17 cellular contexts compared by ENCODE assay signal in genomic region chr2:147603434-147604225, GRCh38.
DNase-seq lines count a peak whose midpoint lies in the region; ATAC-seq and TF ChIP-seq lines count a peak whose summit lies in the region.
"Had no signal": no experiment of that assay in that cellular context is flagged by ENCODE, and none has a peak within 500 bp of the region (broad histone marks: within the 10 kb centered on the region; RNA-seq: fewer than 3 reads in every experiment).

No MANE protein-coding gene starts in this region.

- no peak overlapping the region for H3K4me2 ChIP-seq in GM23338

- no peaks in the 10 kb centered on the region for H3K9me3 ChIP-seq in gastrocnemius medialis
- no peaks in the 10 kb centered on the region for H3K9me3 ChIP-seq in effector memory CD4-positive, alpha-beta T cell (ENCODE audit: control insufficient read depth, low read length)
- H3K9me3 ChIP-seq: BE2C, Caco-2 had no signal

- peaks cover 5% of the 10 kb centered on the region for H3K27me3 Mint-ChIP-seq in GM23338 (ENCODE audit: insufficient read depth, low read depth, poor library complexity)
- H3K27me3 Mint-ChIP-seq in neural crest cell (ENCODE audit: low read depth) = no peaks in the 10 kb centered on the region
- H3K27me3 Mint-ChIP-seq in activated naive CD8-positive, alpha-beta T cell treated with anti-CD3 and anti-CD28 coated beads, Interleukin-2, amount 50 U/mL, for 24 hours = no peaks in the 10 kb centered on the region
- H3K27me3 Mint-ChIP-seq: CD4-positive, CD25-positive, alpha-beta regulatory T cell had no signal

- intact Hi-C loops in gastrocnemius medialis (cut with DNase I; ENCODE audit: low total_unique reads) = no loop called here

- H3K4me3 Mint-ChIP-seq in GM23338 (no peak overlapping the region), neural crest cell (no peak overlapping the region)
- H3K4me3 Mint-ChIP-seq in activated naive CD8-positive, alpha-beta T cell treated with anti-CD3 and anti-CD28 coated beads, Interleukin-2, amount 50 U/mL, for 24 hours = no peak overlapping the region
- H3K4me3 Mint-ChIP-seq: CD4-positive, CD25-positive, alpha-beta regulatory T cell; HFFc6 had no signal

- H3K4me1 ChIP-seq in GM23338 (ENCODE audit: insufficient read depth) (peaks cover 13% of the 10 kb centered on the region), gastrocnemius medialis (no peaks in the 10 kb centered on the region)
- no peaks in the 10 kb centered on the region for H3K4me1 ChIP-seq in effector memory CD4-positive, alpha-beta T cell (ENCODE audit: control insufficient read depth, insufficient read depth, low read length, poor library complexity, severe bottlenecking)
- H3K4me1 ChIP-seq: BE2C, Caco-2 had no signal

- H3K9me3 Mint-ChIP-seq in GM23338 (peaks cover 2% of the 10 kb centered on the region; the same call in 2 of the 3 replicates), neural crest cell (peaks cover 9% of the 10 kb centered on the region)
- H3K9me3 Mint-ChIP-seq in activated naive CD8-positive, alpha-beta T cell treated with anti-CD3 and anti-CD28 coated beads, Interleukin-2, amount 50 U/mL, for 24 hours = no peaks in the 10 kb centered on the region

- peak; percentile 43; the same call in 2 of the 3 replicates for ATAC-seq in GM23338
- ATAC-seq in gastrocnemius medialis = no peak
- ATAC-seq in activated naive CD8-positive, alpha-beta T cell treated with anti-CD3 and anti-CD28 coated beads, Interleukin-2, amount 50 U/mL, for 24 hours = no peak
- ATAC-seq: Right ventricle myocardium inferior had no signal

- H3K4me3 ChIP-seq in GM23338 = no peak overlapping the region
- no peak overlapping the region for H3K4me3 ChIP-seq in epithelial cell of esophagus (ENCODE audit: low read length)
- no peak overlapping the region for H3K4me3 ChIP-seq in gastrocnemius medialis
- no peak overlapping the region for H3K4me3 ChIP-seq in effector memory CD4-positive, alpha-beta T cell (ENCODE audit: insufficient read depth, low read depth, low read length, poor library complexity, severe bottlenecking)

- peaks cover 19% of the 10 kb centered on the region for H3K4me1 Mint-ChIP-seq in GM23338
- peaks cover 19% of the 10 kb centered on the region for H3K4me1 Mint-ChIP-seq in neural crest cell
- no peaks in the 10 kb centered on the region for H3K4me1 Mint-ChIP-seq in activated naive CD8-positive, alpha-beta T cell treated with anti-CD3 and anti-CD28 coated beads, Interleukin-2, amount 50 U/mL, for 24 hours
- H3K4me1 Mint-ChIP-seq: CD4-positive, CD25-positive, alpha-beta regulatory T cell had no signal

- no peak for TF ChIP-seq CTCF in GM23338 (conservative IDR thresholded peaks at IDR 0.05; ENCODE audit: low read depth in 2 of 2)
- no peak for TF ChIP-seq CTCF in epithelial cell of esophagus (IDR thresholded peaks at IDR 0.05; ENCODE audit: insufficient read depth, low read depth, low read length, missing control alignments)
- TF ChIP-seq CTCF in neural crest cell (conservative IDR thresholded peaks at IDR 0.05) = no peak
- no peak for TF ChIP-seq CTCF in gastrocnemius medialis (IDR thresholded peaks at IDR 0.05 in 4 of 5, conservative IDR thresholded peaks at IDR 0.05 in 1 of 5)
- no peak for TF ChIP-seq CTCF in GM13977 (IDR thresholded peaks at IDR 0.05; ENCODE audit: extremely low read depth, insufficient read depth, missing control alignments)

- no peaks in the 10 kb centered on the region for H4K20me1 ChIP-seq in GM23338 (replicated peaks; ENCODE audit: insufficient read depth)

- H3K79me2 ChIP-seq in GM23338 (replicated peaks; ENCODE audit: insufficient read depth) = no peaks in the 10 kb centered on the region

- no peak overlapping the region for H3K27ac Mint-ChIP-seq in GM23338
- H3K27ac Mint-ChIP-seq in neural crest cell (ENCODE audit: unreplicated experiment) = peak overlapping the region; percentile 86
- H3K27ac Mint-ChIP-seq in activated naive CD8-positive, alpha-beta T cell treated with anti-CD3 and anti-CD28 coated beads, Interleukin-2, amount 50 U/mL, for 24 hours = no peak overlapping the region
- H3K27ac Mint-ChIP-seq: CD4-positive, CD25-positive, alpha-beta regulatory T cell; HFFc6 had no signal

- no peak for TF ChIP-seq POLR2A in gastrocnemius medialis (IDR thresholded peaks at IDR 0.05)

- in situ Hi-C loops in gastrocnemius medialis (cut with MboI; ENCODE audit: low sequenced_read_pairs in 4 of 4) (no loop called here), GM13977 (cut with MboI; ENCODE audit: low pct_unique_long_range_greater_than_20kb, low sequenced_read_pairs, unreplicated experiment) (no loop called here)

- H3K9me2 ChIP-seq in GM23338 (ENCODE audit: insufficient read depth) = peaks cover 6% of the 10 kb centered on the region; the same call in 1 of the 2 replicates

- no peak overlapping the region for H2AFZ ChIP-seq in GM23338

- H3K36me3 ChIP-seq in GM23338 (ENCODE audit: insufficient read depth) (no peaks in the 10 kb centered on the region), gastrocnemius medialis (no peaks in the 10 kb centered on the region)
- H3K36me3 ChIP-seq in effector memory CD4-positive, alpha-beta T cell (ENCODE audit: control insufficient read depth, insufficient read depth, low read length) = no peaks in the 10 kb centered on the region
- H3K36me3 ChIP-seq: BE2C had no signal

- H3K36me3 Mint-ChIP-seq in GM23338 (ENCODE audit: low read depth) = peaks cover 4% of the 10 kb centered on the region; the same call in 1 of the 3 replicates
- H3K36me3 Mint-ChIP-seq in neural crest cell (ENCODE audit: low read depth) = no peaks in the 10 kb centered on the region
- peaks cover 2% of the 10 kb centered on the region for H3K36me3 Mint-ChIP-seq in activated naive CD8-positive, alpha-beta T cell treated with anti-CD3 and anti-CD28 coated beads, Interleukin-2, amount 50 U/mL, for 24 hours (ENCODE audit: low read depth)

- H3K27me3 ChIP-seq in GM23338 (ENCODE audit: insufficient read depth) = no peaks in the 10 kb centered on the region
- no peaks in the 10 kb centered on the region for H3K27me3 ChIP-seq in gastrocnemius medialis
- H3K27me3 ChIP-seq in effector memory CD4-positive, alpha-beta T cell (replicated peaks; ENCODE audit: control insufficient read depth, insufficient read depth, low read length, poor library complexity, severe bottlenecking) = no peaks in the 10 kb centered on the region
- H3K27me3 ChIP-seq: BE2C had no signal

- H3F3A ChIP-seq in GM23338 (replicated peaks; ENCODE audit: low read depth) = no peaks in the 10 kb centered on the region

- no peak overlapping the region for H3K27ac ChIP-seq in GM23338 (ENCODE audit: low read depth)
- no peak overlapping the region for H3K27ac ChIP-seq in gastrocnemius medialis
- no peak overlapping the region for H3K27ac ChIP-seq in effector memory CD4-positive, alpha-beta T cell (ENCODE audit: insufficient read depth, low read length, poor library complexity, severe bottlenecking)

- DNase-seq in GM23338 (ENCODE audit: low spot score) (no peak), NCI-H748 (lab: John Stamatoyannopoulos, UW; ENCODE audit: unreplicated experiment) (peak; percentile 63), epithelial cell of esophagus (ENCODE audit: low read depth) (peak; percentile 64), neural crest cell (ENCODE audit: low read depth, low spot score) (no peak), gastrocnemius medialis (no peak), GM13977 (ENCODE audit: low spot score) (no peak)
- DNase-seq in activated naive CD8-positive, alpha-beta T cell treated with anti-CD3 and anti-CD28 coated beads, Interleukin-2, amount 50 U/mL, for 24 hours = no peak
- DNase-seq in effector memory CD4-positive, alpha-beta T cell = no peak
- DNase-seq: BE2C; Caco-2; CD4-positive, CD25-positive, alpha-beta regulatory T cell; HFFc6; KG1; NCI-H2029; NCI-H2171; NCI-H526 had no signal

TF ChIP-seq in GM23338, 12 proteins besides CTCF, POLR2A, EP300 and RAD21:
- TF ChIP-seq POLR2AphosphoS5 (IDR thresholded peaks at IDR 0.05; ENCODE audit: low read depth) = no peak

Comparison
In these comparisons a context has a peak if more than half of its experiments do, and no peak if none do; other contexts are left out.
1. DNase-seq: peak in NCI-H748 (single experiment) and epithelial cell of esophagus (single experiment); none in GM23338 (single experiment), neural crest cell (single experiment), gastrocnemius medialis (0 of 2), activated naive CD8-positive, alpha-beta T cell treated with anti-CD3 and anti-CD28 coated beads, Interleukin-2, amount 50 U/mL, for 24 hours (single experiment), GM13977 (single experiment) and effector memory CD4-positive, alpha-beta T cell (0 of 3).